ENCODE assay signal across 1 cellular context in the genomic region with DNA sequence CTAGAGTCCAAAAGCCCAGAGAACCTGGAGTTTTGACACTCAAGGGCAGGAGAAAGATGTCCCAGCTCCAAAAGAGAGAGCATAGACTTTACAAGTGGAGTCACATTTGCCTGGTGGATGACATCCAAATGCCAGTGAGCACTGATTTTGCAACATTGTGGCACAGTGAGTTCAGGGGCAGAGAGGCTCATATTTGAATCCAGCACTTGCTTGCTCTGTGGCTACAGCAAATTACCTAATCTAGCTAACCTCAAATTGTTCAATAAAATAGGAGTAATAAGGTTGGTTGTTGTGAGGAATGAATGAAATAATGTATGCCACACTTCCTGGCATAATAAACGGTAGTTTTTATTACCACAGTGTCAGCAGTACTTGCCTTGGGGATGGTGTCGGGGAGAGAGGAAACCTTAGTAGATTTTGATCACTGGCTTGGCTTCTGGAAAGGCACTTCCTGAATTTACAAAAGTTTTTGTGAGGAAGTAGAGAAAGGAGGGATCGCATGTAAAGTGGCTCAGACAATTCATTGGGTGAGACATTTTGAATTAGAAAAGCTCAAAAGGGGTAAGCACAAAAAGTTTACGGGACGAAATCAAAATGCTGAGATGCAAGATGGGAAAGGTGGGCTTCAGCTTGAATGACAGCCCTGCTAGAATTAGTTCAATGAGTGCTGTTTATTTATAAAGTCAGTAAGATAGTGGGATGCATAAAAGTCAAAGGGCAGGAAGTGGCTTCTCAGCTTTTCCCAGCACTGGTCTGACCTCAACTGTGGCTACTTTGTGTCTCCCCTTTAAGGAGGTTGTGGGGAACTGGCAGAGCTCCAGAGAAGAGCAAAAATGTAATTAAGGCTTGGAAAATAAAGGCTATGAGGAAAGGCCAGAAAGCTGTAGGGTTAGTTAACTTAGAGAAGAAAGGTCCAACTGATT.
TF ChIP-seq lines count a peak whose summit lies in the region.

No MANE protein-coding gene starts in this region.

TF ChIP-seq in SK-N-SH, 30 proteins besides CTCF, POLR2A, EP300 and RAD21 (continued from another document):
- TF ChIP-seq, protein P1, sequence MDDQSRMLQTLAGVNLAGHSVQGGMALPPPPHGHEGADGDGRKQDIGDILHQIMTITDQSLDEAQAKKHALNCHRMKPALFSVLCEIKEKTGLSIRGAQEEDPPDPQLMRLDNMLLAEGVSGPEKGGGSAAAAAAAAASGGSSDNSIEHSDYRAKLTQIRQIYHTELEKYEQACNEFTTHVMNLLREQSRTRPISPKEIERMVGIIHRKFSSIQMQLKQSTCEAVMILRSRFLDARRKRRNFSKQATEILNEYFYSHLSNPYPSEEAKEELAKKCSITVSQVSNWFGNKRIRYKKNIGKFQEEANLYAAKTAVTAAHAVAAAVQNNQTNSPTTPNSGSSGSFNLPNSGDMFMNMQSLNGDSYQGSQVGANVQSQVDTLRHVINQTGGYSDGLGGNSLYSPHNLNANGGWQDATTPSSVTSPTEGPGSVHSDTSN (IDR thresholded peaks at IDR 0.05), result no peak
- TF ChIP-seq SMC3 (IDR thresholded peaks at IDR 0.05; ENCODE audit: low read depth, low read length), result no peak
- TF ChIP-seq, protein P2, sequence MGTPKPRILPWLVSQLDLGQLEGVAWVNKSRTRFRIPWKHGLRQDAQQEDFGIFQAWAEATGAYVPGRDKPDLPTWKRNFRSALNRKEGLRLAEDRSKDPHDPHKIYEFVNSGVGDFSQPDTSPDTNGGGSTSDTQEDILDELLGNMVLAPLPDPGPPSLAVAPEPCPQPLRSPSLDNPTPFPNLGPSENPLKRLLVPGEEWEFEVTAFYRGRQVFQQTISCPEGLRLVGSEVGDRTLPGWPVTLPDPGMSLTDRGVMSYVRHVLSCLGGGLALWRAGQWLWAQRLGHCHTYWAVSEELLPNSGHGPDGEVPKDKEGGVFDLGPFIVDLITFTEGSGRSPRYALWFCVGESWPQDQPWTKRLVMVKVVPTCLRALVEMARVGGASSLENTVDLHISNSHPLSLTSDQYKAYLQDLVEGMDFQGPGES (IDR thresholded peaks at IDR 0.05; ENCODE audit: low read depth, low read length), result no peak
- TF ChIP-seq, protein P3, sequence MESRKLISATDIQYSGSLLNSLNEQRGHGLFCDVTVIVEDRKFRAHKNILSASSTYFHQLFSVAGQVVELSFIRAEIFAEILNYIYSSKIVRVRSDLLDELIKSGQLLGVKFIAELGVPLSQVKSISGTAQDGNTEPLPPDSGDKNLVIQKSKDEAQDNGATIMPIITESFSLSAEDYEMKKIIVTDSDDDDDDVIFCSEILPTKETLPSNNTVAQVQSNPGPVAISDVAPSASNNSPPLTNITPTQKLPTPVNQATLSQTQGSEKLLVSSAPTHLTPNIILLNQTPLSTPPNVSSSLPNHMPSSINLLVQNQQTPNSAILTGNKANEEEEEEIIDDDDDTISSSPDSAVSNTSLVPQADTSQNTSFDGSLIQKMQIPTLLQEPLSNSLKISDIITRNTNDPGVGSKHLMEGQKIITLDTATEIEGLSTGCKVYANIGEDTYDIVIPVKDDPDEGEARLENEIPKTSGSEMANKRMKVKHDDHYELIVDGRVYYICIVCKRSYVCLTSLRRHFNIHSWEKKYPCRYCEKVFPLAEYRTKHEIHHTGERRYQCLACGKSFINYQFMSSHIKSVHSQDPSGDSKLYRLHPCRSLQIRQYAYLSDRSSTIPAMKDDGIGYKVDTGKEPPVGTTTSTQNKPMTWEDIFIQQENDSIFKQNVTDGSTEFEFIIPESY (IDR thresholded peaks at IDR 0.05; ENCODE audit: borderline replicate concordance, low read depth), result no peak
- no peak for TF ChIP-seq NRF1 (IDR thresholded peaks at IDR 0.05; ENCODE audit: low read depth, low read length)
- TF ChIP-seq, protein P4, sequence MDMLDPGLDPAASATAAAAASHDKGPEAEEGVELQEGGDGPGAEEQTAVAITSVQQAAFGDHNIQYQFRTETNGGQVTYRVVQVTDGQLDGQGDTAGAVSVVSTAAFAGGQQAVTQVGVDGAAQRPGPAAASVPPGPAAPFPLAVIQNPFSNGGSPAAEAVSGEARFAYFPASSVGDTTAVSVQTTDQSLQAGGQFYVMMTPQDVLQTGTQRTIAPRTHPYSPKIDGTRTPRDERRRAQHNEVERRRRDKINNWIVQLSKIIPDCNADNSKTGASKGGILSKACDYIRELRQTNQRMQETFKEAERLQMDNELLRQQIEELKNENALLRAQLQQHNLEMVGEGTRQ (IDR thresholded peaks at IDR 0.05; ENCODE audit: borderline replicate concordance, low read depth, low read length), result no peak
- TF ChIP-seq FOXJ3 (CRISPR knock-in tag; IDR thresholded peaks at IDR 0.05), result no peak
- no peak for TF ChIP-seq GABPA (IDR thresholded peaks at IDR 0.05; ENCODE audit: low read depth)
- TF ChIP-seq SIN3A (IDR thresholded peaks at IDR 0.05; ENCODE audit: borderline replicate concordance, low read depth, low read length), result no peak
